Comparison of ENCODE assay signal across 1 cellular context in genomic region chr18:23468753-23469459, GRCh38.
TF ChIP-seq lines count a peak whose summit lies in the region.

No MANE protein-coding gene starts in this region.

TF ChIP-seq in GM12878, 131 proteins besides CTCF, POLR2A, EP300 and RAD21:
- TF ChIP-seq ZZZ3 (IDR thresholded peaks at IDR 0.05; ENCODE audit: control insufficient read depth, insufficient read length, low read depth) = peak; percentile 4
- TF ChIP-seq GABPA (IDR thresholded peaks at IDR 0.05; ENCODE audit: low read depth) = no peak
- no peak for TF ChIP-seq CREM (IDR thresholded peaks at IDR 0.05; ENCODE audit: low read depth)
- TF ChIP-seq ATF2 (IDR thresholded peaks at IDR 0.05; ENCODE audit: low read length) = no peak
- no peak for TF ChIP-seq ZBTB33 (IDR thresholded peaks at IDR 0.05)
- no peak for TF ChIP-seq SUZ12 (IDR thresholded peaks at IDR 0.05; ENCODE audit: unreplicated experiment)
- TF ChIP-seq BRCA1 (IDR thresholded peaks at IDR 0.05; ENCODE audit: low read depth, low read length) = no peak
